ENCODE assay signal across 1 cellular context in the genomic region with DNA sequence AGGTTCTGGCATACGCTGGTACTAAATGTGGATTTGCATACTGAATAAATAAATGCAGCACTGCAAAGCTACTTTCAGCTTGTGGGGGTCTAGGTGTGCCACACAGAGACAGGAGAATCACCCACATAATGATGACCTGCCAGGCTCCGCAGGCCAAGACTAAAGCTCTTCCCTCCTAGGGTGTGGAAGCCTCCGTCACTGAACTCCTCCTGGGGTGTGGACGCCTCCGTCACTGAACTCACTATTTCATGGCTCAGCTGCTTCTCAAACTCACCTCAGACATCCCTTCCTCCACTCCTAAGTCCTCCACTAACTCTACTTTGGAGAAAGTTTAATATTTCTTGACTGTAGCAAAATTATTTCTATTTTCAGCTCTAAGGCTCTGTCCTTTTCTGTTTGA.
TF ChIP-seq lines count a peak whose summit lies in the region.

No MANE protein-coding gene starts in this region.

TF ChIP-seq in GM12878, 131 proteins besides CTCF, POLR2A, EP300 and RAD21 (continued from another document):
- TF ChIP-seq ZNF687 (IDR thresholded peaks at IDR 0.05) (no peak), TARDBP (IDR thresholded peaks at IDR 0.05; ENCODE audit: borderline replicate concordance) (no peak), HCFC1 (IDR thresholded peaks at IDR 0.05; ENCODE audit: low read length) (no peak), JUND (IDR thresholded peaks at IDR 0.05; ENCODE audit: low read depth, low read length) (no peak), TAF1 (IDR thresholded peaks at IDR 0.05; ENCODE audit: borderline replicate concordance, low read depth, low read length) (no peak), CBX5 (IDR thresholded peaks at IDR 0.05; ENCODE audit: low read depth) (no peak), SUZ12 (IDR thresholded peaks at IDR 0.05; ENCODE audit: unreplicated experiment) (no peak), BACH1 (IDR thresholded peaks at IDR 0.05; ENCODE audit: borderline replicate concordance) (no peak), TCF12 (IDR thresholded peaks at IDR 0.05; ENCODE audit: low read depth, low read length) (no peak)
- TF ChIP-seq, protein P1, sequence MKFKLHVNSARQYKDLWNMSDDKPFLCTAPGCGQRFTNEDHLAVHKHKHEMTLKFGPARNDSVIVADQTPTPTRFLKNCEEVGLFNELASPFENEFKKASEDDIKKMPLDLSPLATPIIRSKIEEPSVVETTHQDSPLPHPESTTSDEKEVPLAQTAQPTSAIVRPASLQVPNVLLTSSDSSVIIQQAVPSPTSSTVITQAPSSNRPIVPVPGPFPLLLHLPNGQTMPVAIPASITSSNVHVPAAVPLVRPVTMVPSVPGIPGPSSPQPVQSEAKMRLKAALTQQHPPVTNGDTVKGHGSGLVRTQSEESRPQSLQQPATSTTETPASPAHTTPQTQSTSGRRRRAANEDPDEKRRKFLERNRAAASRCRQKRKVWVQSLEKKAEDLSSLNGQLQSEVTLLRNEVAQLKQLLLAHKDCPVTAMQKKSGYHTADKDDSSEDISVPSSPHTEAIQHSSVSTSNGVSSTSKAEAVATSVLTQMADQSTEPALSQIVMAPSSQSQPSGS (IDR thresholded peaks at IDR 0.05; ENCODE audit: low read length), result no peak
- TF ChIP-seq, protein P2, sequence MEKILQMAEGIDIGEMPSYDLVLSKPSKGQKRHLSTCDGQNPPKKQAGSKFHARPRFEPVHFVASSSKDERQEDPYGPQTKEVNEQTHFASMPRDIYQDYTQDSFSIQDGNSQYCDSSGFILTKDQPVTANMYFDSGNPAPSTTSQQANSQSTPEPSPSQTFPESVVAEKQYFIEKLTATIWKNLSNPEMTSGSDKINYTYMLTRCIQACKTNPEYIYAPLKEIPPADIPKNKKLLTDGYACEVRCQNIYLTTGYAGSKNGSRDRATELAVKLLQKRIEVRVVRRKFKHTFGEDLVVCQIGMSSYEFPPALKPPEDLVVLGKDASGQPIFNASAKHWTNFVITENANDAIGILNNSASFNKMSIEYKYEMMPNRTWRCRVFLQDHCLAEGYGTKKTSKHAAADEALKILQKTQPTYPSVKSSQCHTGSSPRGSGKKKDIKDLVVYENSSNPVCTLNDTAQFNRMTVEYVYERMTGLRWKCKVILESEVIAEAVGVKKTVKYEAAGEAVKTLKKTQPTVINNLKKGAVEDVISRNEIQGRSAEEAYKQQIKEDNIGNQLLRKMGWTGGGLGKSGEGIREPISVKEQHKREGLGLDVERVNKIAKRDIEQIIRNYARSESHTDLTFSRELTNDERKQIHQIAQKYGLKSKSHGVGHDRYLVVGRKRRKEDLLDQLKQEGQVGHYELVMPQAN (conservative IDR thresholded peaks at IDR 0.05), result no peak
